In genomic region chr11:93727985-93728791, GRCh38 we compare ENCODE assay signal across 1 cellular context.
A peak's percentile ranks its signal among the peaks of the same experiment; 100 is the strongest.
TF ChIP-seq lines count a peak whose summit lies in the region.

No MANE protein-coding gene starts in this region.

TF ChIP-seq in WTC11, 78 proteins besides CTCF, POLR2A, EP300 and RAD21 (continued from another document):
- TF ChIP-seq ZNF532 (CRISPR knock-in tag; IDR thresholded peaks at IDR 0.05; ENCODE audit: borderline replicate concordance) (peak; percentile 91), E2F1 (CRISPR knock-in tag; IDR thresholded peaks at IDR 0.05) (no peak), CDX4 (CRISPR knock-in tag; IDR thresholded peaks at IDR 0.05; ENCODE audit: borderline replicate concordance) (no peak), E2F4 (CRISPR knock-in tag; IDR thresholded peaks at IDR 0.05; ENCODE audit: borderline replicate concordance, low read depth) (no peak), EMX1 (CRISPR knock-in tag; IDR thresholded peaks at IDR 0.05) (peak; percentile 61; the same call in 1 of the 2 replicates), ERG (CRISPR knock-in tag; IDR thresholded peaks at IDR 0.05) (peak; percentile 89), MXD4 (CRISPR knock-in tag; IDR thresholded peaks at IDR 0.05; ENCODE audit: borderline replicate concordance) (no peak), ZMAT4 (CRISPR knock-in tag; IDR thresholded peaks at IDR 0.05) (0 out of 2 replicates have a peak, but pooled peaks have one; percentile 34), ZNF671 (CRISPR knock-in tag; IDR thresholded peaks at IDR 0.05) (peak; percentile 41), AR (CRISPR knock-in tag; IDR thresholded peaks at IDR 0.05) (peak; percentile 92), RORB (CRISPR knock-in tag; IDR thresholded peaks at IDR 0.05) (no peak)
